In the genomic region with DNA sequence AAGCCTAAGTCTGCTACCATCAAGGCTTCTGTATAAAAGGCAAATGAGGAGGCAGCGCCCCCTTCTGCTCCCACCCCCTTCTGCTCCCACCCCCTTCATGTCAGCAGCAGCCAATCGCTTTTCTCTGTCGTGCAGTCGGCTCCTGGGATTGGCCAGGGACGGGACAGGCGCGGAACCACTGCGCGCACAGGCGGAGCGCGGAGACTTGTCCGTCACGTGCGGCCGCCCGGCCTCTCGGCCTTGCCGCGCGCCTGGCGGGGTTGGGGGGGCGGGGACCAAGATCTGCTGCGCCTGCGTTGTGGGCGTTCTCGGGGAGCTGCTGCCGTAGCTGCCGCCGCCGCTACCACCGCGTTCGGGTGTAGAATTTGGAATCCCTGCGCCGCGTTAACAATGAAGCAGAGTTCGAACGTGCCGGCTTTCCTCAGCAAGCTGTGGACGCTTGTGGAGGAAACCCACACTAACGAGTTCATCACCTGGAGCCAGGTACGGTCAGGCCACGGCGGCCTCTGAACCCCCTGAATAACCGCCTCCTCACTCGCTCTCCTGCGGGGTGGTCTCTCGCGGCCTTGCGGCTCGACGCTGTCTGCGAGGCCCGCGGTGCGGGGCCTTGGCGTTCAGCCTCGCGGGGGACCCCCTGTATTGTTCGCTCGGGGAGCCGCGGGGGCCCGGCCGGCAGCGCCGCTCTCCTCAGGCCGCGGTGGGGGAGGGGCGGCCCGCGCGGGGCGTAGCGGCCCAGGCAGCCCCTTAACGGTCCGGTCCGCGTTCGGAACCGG, we compare ENCODE assay signal across 1 cellular context.
TF ChIP-seq lines count a peak whose summit lies in the region.

A gene with protein sequence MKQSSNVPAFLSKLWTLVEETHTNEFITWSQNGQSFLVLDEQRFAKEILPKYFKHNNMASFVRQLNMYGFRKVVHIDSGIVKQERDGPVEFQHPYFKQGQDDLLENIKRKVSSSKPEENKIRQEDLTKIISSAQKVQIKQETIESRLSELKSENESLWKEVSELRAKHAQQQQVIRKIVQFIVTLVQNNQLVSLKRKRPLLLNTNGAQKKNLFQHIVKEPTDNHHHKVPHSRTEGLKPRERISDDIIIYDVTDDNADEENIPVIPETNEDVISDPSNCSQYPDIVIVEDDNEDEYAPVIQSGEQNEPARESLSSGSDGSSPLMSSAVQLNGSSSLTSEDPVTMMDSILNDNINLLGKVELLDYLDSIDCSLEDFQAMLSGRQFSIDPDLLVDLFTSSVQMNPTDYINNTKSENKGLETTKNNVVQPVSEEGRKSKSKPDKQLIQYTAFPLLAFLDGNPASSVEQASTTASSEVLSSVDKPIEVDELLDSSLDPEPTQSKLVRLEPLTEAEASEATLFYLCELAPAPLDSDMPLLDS (plus strand): TSS at position 305 of the 773 bp plus-strand sequence. CDS start 86 bp downstream, at position 391.

TF ChIP-seq in HepG2, 621 proteins besides CTCF, POLR2A, EP300 and RAD21 (continued from another document and continues in another):
- TF ChIP-seq, protein P1, sequence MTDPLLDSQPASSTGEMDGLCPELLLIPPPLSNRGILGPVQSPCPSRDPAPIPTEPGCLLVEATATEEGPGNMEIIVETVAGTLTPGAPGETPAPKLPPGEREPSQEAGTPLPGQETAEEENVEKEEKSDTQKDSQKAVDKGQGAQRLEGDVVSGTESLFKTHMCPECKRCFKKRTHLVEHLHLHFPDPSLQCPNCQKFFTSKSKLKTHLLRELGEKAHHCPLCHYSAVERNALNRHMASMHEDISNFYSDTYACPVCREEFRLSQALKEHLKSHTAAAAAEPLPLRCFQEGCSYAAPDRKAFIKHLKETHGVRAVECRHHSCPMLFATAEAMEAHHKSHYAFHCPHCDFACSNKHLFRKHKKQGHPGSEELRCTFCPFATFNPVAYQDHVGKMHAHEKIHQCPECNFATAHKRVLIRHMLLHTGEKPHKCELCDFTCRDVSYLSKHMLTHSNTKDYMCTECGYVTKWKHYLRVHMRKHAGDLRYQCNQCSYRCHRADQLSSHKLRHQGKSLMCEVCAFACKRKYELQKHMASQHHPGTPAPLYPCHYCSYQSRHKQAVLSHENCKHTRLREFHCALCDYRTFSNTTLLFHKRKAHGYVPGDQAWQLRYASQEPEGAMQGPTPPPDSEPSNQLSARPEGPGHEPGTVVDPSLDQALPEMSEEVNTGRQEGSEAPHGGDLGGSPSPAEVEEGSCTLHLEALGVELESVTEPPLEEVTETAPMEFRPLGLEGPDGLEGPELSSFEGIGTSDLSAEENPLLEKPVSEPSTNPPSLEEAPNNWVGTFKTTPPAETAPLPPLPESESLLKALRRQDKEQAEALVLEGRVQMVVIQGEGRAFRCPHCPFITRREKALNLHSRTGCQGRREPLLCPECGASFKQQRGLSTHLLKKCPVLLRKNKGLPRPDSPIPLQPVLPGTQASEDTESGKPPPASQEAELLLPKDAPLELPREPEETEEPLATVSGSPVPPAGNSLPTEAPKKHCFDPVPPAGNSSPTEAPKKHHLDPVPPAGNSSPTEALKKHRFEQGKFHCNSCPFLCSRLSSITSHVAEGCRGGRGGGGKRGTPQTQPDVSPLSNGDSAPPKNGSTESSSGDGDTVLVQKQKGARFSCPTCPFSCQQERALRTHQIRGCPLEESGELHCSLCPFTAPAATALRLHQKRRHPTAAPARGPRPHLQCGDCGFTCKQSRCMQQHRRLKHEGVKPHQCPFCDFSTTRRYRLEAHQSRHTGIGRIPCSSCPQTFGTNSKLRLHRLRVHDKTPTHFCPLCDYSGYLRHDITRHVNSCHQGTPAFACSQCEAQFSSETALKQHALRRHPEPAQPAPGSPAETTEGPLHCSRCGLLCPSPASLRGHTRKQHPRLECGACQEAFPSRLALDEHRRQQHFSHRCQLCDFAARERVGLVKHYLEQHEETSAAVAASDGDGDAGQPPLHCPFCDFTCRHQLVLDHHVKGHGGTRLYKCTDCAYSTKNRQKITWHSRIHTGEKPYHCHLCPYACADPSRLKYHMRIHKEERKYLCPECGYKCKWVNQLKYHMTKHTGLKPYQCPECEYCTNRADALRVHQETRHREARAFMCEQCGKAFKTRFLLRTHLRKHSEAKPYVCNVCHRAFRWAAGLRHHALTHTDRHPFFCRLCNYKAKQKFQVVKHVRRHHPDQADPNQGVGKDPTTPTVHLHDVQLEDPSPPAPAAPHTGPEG (CRISPR knock-in tag; IDR thresholded peaks at IDR 0.05) = no peak; the same call in 1 of the 2 replicates
- TF ChIP-seq HNF4G (IDR thresholded peaks at IDR 0.05; ENCODE audit: borderline replicate concordance, low read depth, low read length) (0 out of 2 replicates have a peak, but pooled peaks have one; percentile 25), HNF4G (CRISPR knock-in tag; IDR thresholded peaks at IDR 0.05; ENCODE audit: borderline replicate concordance, low read depth) (peak; percentile 59; the same call in 1 of the 2 replicates), PAWR (CRISPR knock-in tag; IDR thresholded peaks at IDR 0.05; ENCODE audit: borderline replicate concordance) (no peak), PHF8 (CRISPR knock-in tag; IDR thresholded peaks at IDR 0.05) (peak; percentile 98), KDM5A (IDR thresholded peaks at IDR 0.05; ENCODE audit: borderline replicate concordance, low read length) (peak; percentile 74; the same call in 1 of the 2 replicates), RAD51 (IDR thresholded peaks at IDR 0.05; ENCODE audit: borderline replicate concordance) (peak; percentile 50), ZFP82 (CRISPR knock-in tag; IDR thresholded peaks at IDR 0.05; ENCODE audit: borderline replicate concordance) (peak; percentile 48; the same call in 1 of the 2 replicates), MTA3 (CRISPR knock-in tag; IDR thresholded peaks at IDR 0.05) (no peak), REL (CRISPR knock-in tag; conservative IDR thresholded peaks at IDR 0.05) (0 out of 2 replicates have a peak, but pooled peaks have one; percentile 37), ZBTB38 (CRISPR knock-in tag; IDR thresholded peaks at IDR 0.05) (peak; percentile 81), MAF1 (CRISPR knock-in tag; IDR thresholded peaks at IDR 0.05; ENCODE audit: borderline replicate concordance) (no peak), TMF1 (CRISPR knock-in tag; IDR thresholded peaks at IDR 0.05; ENCODE audit: low read depth) (peak; percentile 27; the same call in 1 of the 2 replicates), ZNF558 (CRISPR knock-in tag; IDR thresholded peaks at IDR 0.05; ENCODE audit: borderline replicate concordance) (peak; percentile 38; the same call in 1 of the 2 replicates), CC2D1A (CRISPR knock-in tag; IDR thresholded peaks at IDR 0.05) (no peak), ZNF790 (CRISPR knock-in tag; IDR thresholded peaks at IDR 0.05; ENCODE audit: borderline replicate concordance) (peak; percentile 76), YY1 (IDR thresholded peaks at IDR 0.05; ENCODE audit: insufficient read depth, insufficient replicate concordance, low read depth, low read length) (peak; percentile 42), ELF3 (CRISPR knock-in tag; IDR thresholded peaks at IDR 0.05) (no peak; the same call in 1 of the 2 replicates), ZNF160 (CRISPR knock-in tag; IDR thresholded peaks at IDR 0.05) (peak; percentile 72; the same call in 1 of the 2 replicates), ZNF550 (CRISPR knock-in tag; IDR thresholded peaks at IDR 0.05; ENCODE audit: borderline replicate concordance) (no peak), ZMAT3 (CRISPR knock-in tag; conservative IDR thresholded peaks at IDR 0.05) (peak; percentile 76; the same call in 1 of the 2 replicates), SPEN (CRISPR knock-in tag; IDR thresholded peaks at IDR 0.05; ENCODE audit: low read depth) (peak; percentile 80), ZNF274 (CRISPR knock-in tag; IDR thresholded peaks at IDR 0.05) (peak; percentile 87; the same call in 1 of the 2 replicates), SIN3A (IDR thresholded peaks at IDR 0.05; ENCODE audit: borderline replicate concordance, low read depth, low read length) (0 out of 2 replicates have a peak, but pooled peaks have one; percentile 27), ZNF777 (CRISPR knock-in tag; IDR thresholded peaks at IDR 0.05) (peak; percentile 56), NFATC3 (CRISPR knock-in tag; IDR thresholded peaks at IDR 0.05) (peak; percentile 42; the same call in 1 of the 2 replicates), ZNF264 (CRISPR knock-in tag; IDR thresholded peaks at IDR 0.05) (peak; percentile 55; the same call in 1 of the 2 replicates), MYNN (CRISPR knock-in tag; IDR thresholded peaks at IDR 0.05; ENCODE audit: low read depth) (no peak), HDAC1 (CRISPR knock-in tag; IDR thresholded peaks at IDR 0.05) (peak; percentile 64), ATF7-NPFF (CRISPR knock-in tag; IDR thresholded peaks at IDR 0.05; ENCODE audit: low read depth) (peak; percentile 97), ZNF619 (CRISPR knock-in tag; IDR thresholded peaks at IDR 0.05) (peak; percentile 73), CCDC6 (CRISPR knock-in tag; IDR thresholded peaks at IDR 0.05) (peak; percentile 90; the same call in 1 of the 2 replicates), ZNF660 (CRISPR knock-in tag; IDR thresholded peaks at IDR 0.05; ENCODE audit: borderline replicate concordance, low read depth) (0 out of 2 replicates have a peak, but pooled peaks have one; percentile 71), ATM (IDR thresholded peaks at IDR 0.05; ENCODE audit: borderline replicate concordance) (no peak), MIER2 (CRISPR knock-in tag; IDR thresholded peaks at IDR 0.05) (0 out of 2 replicates have a peak, but pooled peaks have one; percentile 10), ZBTB1 (CRISPR knock-in tag; IDR thresholded peaks at IDR 0.05; ENCODE audit: borderline replicate concordance) (no peak), ETV5 (CRISPR knock-in tag; IDR thresholded peaks at IDR 0.05; ENCODE audit: borderline replicate concordance) (no peak), ZNF33A (CRISPR knock-in tag; IDR thresholded peaks at IDR 0.05; ENCODE audit: borderline replicate concordance) (no peak), AKAP8 (CRISPR knock-in tag; IDR thresholded peaks at IDR 0.05) (peak; percentile 58; the same call in 1 of the 2 replicates), TOPORS (CRISPR knock-in tag; IDR thresholded peaks at IDR 0.05) (peak; percentile 79; the same call in 1 of the 2 replicates)
- TF ChIP-seq, protein P2, sequence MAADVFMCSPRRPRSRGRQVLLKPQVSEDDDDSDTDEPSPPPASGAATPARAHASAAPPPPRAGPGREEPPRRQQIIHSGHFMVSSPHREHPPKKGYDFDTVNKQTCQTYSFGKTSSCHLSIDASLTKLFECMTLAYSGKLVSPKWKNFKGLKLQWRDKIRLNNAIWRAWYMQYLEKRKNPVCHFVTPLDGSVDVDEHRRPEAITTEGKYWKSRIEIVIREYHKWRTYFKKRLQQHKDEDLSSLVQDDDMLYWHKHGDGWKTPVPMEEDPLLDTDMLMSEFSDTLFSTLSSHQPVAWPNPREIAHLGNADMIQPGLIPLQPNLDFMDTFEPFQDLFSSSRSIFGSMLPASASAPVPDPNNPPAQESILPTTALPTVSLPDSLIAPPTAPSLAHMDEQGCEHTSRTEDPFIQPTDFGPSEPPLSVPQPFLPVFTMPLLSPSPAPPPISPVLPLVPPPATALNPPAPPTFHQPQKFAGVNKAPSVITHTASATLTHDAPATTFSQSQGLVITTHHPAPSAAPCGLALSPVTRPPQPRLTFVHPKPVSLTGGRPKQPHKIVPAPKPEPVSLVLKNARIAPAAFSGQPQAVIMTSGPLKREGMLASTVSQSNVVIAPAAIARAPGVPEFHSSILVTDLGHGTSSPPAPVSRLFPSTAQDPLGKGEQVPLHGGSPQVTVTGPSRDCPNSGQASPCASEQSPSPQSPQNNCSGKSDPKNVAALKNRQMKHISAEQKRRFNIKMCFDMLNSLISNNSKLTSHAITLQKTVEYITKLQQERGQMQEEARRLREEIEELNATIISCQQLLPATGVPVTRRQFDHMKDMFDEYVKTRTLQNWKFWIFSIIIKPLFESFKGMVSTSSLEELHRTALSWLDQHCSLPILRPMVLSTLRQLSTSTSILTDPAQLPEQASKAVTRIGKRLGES (CRISPR knock-in tag; IDR thresholded peaks at IDR 0.05; ENCODE audit: borderline replicate concordance) = no peak; the same call in 1 of the 2 replicates
- TF ChIP-seq, protein P3, sequence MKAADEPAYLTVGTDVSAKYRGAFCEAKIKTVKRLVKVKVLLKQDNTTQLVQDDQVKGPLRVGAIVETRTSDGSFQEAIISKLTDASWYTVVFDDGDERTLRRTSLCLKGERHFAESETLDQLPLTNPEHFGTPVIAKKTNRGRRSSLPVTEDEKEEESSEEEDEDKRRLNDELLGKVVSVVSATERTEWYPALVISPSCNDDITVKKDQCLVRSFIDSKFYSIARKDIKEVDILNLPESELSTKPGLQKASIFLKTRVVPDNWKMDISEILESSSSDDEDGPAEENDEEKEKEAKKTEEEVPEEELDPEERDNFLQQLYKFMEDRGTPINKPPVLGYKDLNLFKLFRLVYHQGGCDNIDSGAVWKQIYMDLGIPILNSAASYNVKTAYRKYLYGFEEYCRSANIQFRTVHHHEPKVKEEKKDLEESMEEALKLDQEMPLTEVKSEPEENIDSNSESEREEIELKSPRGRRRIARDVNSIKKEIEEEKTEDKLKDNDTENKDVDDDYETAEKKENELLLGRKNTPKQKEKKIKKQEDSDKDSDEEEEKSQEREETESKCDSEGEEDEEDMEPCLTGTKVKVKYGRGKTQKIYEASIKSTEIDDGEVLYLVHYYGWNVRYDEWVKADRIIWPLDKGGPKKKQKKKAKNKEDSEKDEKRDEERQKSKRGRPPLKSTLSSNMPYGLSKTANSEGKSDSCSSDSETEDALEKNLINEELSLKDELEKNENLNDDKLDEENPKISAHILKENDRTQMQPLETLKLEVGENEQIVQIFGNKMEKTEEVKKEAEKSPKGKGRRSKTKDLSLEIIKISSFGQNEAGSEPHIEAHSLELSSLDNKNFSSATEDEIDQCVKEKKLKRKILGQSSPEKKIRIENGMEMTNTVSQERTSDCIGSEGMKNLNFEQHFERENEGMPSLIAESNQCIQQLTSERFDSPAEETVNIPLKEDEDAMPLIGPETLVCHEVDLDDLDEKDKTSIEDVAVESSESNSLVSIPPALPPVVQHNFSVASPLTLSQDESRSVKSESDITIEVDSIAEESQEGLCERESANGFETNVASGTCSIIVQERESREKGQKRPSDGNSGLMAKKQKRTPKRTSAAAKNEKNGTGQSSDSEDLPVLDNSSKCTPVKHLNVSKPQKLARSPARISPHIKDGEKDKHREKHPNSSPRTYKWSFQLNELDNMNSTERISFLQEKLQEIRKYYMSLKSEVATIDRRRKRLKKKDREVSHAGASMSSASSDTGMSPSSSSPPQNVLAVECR (CRISPR knock-in tag; IDR thresholded peaks at IDR 0.05; ENCODE audit: borderline replicate concordance) = peak; percentile 87
- TF ChIP-seq, protein P4, sequence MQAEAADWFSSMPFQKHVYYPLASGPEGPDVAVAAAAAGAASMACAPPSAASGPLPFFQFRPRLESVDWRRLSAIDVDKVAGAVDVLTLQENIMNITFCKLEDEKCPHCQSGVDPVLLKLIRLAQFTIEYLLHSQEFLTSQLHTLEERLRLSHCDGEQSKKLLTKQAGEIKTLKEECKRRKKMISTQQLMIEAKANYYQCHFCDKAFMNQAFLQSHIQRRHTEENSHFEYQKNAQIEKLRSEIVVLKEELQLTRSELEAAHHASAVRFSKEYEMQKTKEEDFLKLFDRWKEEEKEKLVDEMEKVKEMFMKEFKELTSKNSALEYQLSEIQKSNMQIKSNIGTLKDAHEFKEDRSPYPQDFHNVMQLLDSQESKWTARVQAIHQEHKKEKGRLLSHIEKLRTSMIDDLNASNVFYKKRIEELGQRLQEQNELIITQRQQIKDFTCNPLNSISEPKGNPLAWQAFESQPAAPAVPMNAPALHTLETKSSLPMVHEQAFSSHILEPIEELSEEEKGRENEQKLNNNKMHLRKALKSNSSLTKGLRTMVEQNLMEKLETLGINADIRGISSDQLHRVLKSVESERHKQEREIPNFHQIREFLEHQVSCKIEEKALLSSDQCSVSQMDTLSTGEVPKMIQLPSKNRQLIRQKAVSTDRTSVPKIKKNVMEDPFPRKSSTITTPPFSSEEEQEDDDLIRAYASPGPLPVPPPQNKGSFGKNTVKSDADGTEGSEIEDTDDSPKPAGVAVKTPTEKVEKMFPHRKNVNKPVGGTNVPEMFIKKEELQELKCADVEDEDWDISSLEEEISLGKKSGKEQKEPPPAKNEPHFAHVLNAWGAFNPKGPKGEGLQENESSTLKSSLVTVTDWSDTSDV (CRISPR knock-in tag; IDR thresholded peaks at IDR 0.05) = 0 out of 2 replicates have a peak, but pooled peaks have one; percentile 89
